Comparison of ENCODE assay signal across 1 cellular context in the genomic region with DNA sequence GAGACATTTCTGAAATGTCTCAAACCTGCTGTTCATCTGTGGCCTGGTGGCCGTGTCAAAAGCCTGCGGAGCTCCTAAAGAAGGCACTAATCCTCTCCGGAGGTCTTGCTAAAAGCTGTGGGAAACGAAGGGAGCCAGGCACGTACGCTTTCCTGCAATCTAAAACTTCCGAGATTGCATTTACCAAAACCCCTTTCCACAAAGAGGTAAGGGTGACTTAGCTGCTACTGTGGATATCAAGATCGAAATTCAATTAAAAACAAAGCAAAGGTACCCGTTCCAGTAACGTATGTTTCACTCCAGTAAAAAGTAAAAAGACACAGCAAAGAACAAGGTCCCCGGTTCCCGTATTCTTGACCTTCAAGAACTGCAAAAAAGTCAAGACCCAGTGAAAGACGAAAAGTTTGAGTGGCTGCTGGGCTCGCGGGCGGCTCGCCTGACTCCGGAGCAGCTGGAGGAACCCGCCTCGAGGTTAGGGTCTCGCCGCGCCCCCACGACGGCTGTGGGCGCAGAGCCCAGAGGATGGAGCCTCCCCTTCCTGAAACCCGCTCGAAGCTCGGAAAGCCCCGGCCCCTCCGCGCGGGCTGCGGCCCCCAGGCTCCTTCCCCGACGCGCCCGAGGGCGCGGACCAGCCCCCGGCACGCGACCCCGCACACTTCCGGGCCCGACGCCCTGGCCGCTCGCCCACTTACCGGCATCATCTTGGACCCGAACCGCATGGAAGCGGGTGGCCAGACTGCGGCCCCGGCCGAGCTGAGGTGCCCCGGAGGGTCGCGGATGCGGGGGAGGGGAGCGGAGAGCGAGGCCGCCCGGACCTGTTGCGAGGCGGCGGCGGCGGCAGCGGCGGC.
TF ChIP-seq lines count a peak whose summit lies in the region.

No MANE protein-coding gene starts in this region.

TF ChIP-seq in K562, 482 proteins besides CTCF, POLR2A, EP300 and RAD21 (continued from another document and continues in another):
- TF ChIP-seq, protein P1, sequence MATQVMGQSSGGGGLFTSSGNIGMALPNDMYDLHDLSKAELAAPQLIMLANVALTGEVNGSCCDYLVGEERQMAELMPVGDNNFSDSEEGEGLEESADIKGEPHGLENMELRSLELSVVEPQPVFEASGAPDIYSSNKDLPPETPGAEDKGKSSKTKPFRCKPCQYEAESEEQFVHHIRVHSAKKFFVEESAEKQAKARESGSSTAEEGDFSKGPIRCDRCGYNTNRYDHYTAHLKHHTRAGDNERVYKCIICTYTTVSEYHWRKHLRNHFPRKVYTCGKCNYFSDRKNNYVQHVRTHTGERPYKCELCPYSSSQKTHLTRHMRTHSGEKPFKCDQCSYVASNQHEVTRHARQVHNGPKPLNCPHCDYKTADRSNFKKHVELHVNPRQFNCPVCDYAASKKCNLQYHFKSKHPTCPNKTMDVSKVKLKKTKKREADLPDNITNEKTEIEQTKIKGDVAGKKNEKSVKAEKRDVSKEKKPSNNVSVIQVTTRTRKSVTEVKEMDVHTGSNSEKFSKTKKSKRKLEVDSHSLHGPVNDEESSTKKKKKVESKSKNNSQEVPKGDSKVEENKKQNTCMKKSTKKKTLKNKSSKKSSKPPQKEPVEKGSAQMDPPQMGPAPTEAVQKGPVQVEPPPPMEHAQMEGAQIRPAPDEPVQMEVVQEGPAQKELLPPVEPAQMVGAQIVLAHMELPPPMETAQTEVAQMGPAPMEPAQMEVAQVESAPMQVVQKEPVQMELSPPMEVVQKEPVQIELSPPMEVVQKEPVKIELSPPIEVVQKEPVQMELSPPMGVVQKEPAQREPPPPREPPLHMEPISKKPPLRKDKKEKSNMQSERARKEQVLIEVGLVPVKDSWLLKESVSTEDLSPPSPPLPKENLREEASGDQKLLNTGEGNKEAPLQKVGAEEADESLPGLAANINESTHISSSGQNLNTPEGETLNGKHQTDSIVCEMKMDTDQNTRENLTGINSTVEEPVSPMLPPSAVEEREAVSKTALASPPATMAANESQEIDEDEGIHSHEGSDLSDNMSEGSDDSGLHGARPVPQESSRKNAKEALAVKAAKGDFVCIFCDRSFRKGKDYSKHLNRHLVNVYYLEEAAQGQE (CRISPR knock-in tag; IDR thresholded peaks at IDR 0.05; ENCODE audit: low read depth), result peak; percentile 73
- TF ChIP-seq, protein P2, sequence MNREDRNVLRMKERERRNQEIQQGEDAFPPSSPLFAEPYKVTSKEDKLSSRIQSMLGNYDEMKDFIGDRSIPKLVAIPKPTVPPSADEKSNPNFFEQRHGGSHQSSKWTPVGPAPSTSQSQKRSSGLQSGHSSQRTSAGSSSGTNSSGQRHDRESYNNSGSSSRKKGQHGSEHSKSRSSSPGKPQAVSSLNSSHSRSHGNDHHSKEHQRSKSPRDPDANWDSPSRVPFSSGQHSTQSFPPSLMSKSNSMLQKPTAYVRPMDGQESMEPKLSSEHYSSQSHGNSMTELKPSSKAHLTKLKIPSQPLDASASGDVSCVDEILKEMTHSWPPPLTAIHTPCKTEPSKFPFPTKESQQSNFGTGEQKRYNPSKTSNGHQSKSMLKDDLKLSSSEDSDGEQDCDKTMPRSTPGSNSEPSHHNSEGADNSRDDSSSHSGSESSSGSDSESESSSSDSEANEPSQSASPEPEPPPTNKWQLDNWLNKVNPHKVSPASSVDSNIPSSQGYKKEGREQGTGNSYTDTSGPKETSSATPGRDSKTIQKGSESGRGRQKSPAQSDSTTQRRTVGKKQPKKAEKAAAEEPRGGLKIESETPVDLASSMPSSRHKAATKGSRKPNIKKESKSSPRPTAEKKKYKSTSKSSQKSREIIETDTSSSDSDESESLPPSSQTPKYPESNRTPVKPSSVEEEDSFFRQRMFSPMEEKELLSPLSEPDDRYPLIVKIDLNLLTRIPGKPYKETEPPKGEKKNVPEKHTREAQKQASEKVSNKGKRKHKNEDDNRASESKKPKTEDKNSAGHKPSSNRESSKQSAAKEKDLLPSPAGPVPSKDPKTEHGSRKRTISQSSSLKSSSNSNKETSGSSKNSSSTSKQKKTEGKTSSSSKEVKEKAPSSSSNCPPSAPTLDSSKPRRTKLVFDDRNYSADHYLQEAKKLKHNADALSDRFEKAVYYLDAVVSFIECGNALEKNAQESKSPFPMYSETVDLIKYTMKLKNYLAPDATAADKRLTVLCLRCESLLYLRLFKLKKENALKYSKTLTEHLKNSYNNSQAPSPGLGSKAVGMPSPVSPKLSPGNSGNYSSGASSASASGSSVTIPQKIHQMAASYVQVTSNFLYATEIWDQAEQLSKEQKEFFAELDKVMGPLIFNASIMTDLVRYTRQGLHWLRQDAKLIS (CRISPR knock-in tag; IDR thresholded peaks at IDR 0.05), result peak; percentile 78; the same call in 1 of the 2 replicates
- TF ChIP-seq SRF (CRISPR knock-in tag; IDR thresholded peaks at IDR 0.05) (0 out of 4 replicates have a peak, but pooled peaks of 1 of the 2 experiments have one; percentile 14), ZBTB7A (IDR thresholded peaks at IDR 0.05; ENCODE audit: borderline replicate concordance, control insufficient read depth, low read depth, low read length) (peak; percentile 94), RBM34 (IDR thresholded peaks at IDR 0.05; ENCODE audit: borderline replicate concordance, insufficient read depth, low read length) (0 out of 2 replicates have a peak, but pooled peaks have one; percentile 29), FOXM1 (IDR thresholded peaks at IDR 0.05; ENCODE audit: low read depth) (peak; percentile 53; the same call in 1 of the 2 replicates), FOXM1 (CRISPR knock-in tag; IDR thresholded peaks at IDR 0.05; ENCODE audit: low read depth) (no peak), MEF2A (IDR thresholded peaks at IDR 0.05; ENCODE audit: control insufficient read depth, low read depth, low read length) (no peak), U2AF1 (optimal IDR thresholded peaks at IDR 0.05; ENCODE audit: low read depth, low read length) (peak; percentile 82), ZNF143 (CRISPR knock-in tag; IDR thresholded peaks at IDR 0.05) (0 out of 2 replicates have a peak, but pooled peaks have one; percentile 26), RB1 (IDR thresholded peaks at IDR 0.05; ENCODE audit: low read depth) (0 out of 2 replicates have a peak, but pooled peaks have one; percentile 1), ZNF76 (CRISPR knock-in tag; IDR thresholded peaks at IDR 0.05; ENCODE audit: borderline replicate concordance) (peak; percentile 74; the same call in 1 of the 2 replicates), NBN (IDR thresholded peaks at IDR 0.05; ENCODE audit: low read depth) (0 out of 2 replicates have a peak, but pooled peaks have one; percentile 75), ZC3H4 (CRISPR knock-in tag; IDR thresholded peaks at IDR 0.05; ENCODE audit: borderline replicate concordance) (peak; percentile 37; the same call in 1 of the 2 replicates), PML (IDR thresholded peaks at IDR 0.05; ENCODE audit: low read length) (0 out of 2 replicates have a peak, but pooled peaks have one; percentile 51), HDAC8 (tag; IDR thresholded peaks at IDR 0.05) (0 out of 2 replicates have a peak, but pooled peaks have one; percentile 58), KDM5B (IDR thresholded peaks at IDR 0.05; ENCODE audit: insufficient replicate concordance, low read depth, low read length) (peak; percentile 43), ZBTB17 (CRISPR knock-in tag; IDR thresholded peaks at IDR 0.05) (0 out of 2 replicates have a peak, but pooled peaks have one; percentile 20), CBX5 (IDR thresholded peaks at IDR 0.05; ENCODE audit: borderline replicate concordance, low read depth) (no peak), KLF16 (IDR thresholded peaks at IDR 0.05) (no peak), ELF2 (CRISPR knock-in tag; IDR thresholded peaks at IDR 0.05) (0 out of 2 replicates have a peak, but pooled peaks have one; percentile 63), TCF7L2 (IDR thresholded peaks at IDR 0.05; ENCODE audit: low read depth, low read length) (no peak), GATAD2A (IDR thresholded peaks at IDR 0.05) (peak; percentile 83; the same call in 1 of the 2 replicates)
- TF ChIP-seq, protein P3, sequence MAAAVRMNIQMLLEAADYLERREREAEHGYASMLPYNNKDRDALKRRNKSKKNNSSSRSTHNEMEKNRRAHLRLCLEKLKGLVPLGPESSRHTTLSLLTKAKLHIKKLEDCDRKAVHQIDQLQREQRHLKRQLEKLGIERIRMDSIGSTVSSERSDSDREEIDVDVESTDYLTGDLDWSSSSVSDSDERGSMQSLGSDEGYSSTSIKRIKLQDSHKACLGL (CRISPR knock-in tag; IDR thresholded peaks at IDR 0.05; ENCODE audit: borderline replicate concordance, poor library complexity, severe bottlenecking), result no peak
- TF ChIP-seq, protein P4, sequence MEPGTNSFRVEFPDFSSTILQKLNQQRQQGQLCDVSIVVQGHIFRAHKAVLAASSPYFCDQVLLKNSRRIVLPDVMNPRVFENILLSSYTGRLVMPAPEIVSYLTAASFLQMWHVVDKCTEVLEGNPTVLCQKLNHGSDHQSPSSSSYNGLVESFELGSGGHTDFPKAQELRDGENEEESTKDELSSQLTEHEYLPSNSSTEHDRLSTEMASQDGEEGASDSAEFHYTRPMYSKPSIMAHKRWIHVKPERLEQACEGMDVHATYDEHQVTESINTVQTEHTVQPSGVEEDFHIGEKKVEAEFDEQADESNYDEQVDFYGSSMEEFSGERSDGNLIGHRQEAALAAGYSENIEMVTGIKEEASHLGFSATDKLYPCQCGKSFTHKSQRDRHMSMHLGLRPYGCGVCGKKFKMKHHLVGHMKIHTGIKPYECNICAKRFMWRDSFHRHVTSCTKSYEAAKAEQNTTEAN (CRISPR knock-in tag; IDR thresholded peaks at IDR 0.05), result 0 out of 2 replicates have a peak, but pooled peaks have one; percentile 15
- TF ChIP-seq, protein P5, sequence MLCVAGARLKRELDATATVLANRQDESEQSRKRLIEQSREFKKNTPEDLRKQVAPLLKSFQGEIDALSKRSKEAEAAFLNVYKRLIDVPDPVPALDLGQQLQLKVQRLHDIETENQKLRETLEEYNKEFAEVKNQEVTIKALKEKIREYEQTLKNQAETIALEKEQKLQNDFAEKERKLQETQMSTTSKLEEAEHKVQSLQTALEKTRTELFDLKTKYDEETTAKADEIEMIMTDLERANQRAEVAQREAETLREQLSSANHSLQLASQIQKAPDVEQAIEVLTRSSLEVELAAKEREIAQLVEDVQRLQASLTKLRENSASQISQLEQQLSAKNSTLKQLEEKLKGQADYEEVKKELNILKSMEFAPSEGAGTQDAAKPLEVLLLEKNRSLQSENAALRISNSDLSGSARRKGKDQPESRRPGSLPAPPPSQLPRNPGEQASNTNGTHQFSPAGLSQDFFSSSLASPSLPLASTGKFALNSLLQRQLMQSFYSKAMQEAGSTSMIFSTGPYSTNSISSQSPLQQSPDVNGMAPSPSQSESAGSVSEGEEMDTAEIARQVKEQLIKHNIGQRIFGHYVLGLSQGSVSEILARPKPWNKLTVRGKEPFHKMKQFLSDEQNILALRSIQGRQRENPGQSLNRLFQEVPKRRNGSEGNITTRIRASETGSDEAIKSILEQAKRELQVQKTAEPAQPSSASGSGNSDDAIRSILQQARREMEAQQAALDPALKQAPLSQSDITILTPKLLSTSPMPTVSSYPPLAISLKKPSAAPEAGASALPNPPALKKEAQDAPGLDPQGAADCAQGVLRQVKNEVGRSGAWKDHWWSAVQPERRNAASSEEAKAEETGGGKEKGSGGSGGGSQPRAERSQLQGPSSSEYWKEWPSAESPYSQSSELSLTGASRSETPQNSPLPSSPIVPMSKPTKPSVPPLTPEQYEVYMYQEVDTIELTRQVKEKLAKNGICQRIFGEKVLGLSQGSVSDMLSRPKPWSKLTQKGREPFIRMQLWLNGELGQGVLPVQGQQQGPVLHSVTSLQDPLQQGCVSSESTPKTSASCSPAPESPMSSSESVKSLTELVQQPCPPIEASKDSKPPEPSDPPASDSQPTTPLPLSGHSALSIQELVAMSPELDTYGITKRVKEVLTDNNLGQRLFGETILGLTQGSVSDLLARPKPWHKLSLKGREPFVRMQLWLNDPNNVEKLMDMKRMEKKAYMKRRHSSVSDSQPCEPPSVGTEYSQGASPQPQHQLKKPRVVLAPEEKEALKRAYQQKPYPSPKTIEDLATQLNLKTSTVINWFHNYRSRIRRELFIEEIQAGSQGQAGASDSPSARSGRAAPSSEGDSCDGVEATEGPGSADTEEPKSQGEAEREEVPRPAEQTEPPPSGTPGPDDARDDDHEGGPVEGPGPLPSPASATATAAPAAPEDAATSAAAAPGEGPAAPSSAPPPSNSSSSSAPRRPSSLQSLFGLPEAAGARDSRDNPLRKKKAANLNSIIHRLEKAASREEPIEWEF (CRISPR knock-in tag; IDR thresholded peaks at IDR 0.05), result no peak
- TF ChIP-seq, protein P6, sequence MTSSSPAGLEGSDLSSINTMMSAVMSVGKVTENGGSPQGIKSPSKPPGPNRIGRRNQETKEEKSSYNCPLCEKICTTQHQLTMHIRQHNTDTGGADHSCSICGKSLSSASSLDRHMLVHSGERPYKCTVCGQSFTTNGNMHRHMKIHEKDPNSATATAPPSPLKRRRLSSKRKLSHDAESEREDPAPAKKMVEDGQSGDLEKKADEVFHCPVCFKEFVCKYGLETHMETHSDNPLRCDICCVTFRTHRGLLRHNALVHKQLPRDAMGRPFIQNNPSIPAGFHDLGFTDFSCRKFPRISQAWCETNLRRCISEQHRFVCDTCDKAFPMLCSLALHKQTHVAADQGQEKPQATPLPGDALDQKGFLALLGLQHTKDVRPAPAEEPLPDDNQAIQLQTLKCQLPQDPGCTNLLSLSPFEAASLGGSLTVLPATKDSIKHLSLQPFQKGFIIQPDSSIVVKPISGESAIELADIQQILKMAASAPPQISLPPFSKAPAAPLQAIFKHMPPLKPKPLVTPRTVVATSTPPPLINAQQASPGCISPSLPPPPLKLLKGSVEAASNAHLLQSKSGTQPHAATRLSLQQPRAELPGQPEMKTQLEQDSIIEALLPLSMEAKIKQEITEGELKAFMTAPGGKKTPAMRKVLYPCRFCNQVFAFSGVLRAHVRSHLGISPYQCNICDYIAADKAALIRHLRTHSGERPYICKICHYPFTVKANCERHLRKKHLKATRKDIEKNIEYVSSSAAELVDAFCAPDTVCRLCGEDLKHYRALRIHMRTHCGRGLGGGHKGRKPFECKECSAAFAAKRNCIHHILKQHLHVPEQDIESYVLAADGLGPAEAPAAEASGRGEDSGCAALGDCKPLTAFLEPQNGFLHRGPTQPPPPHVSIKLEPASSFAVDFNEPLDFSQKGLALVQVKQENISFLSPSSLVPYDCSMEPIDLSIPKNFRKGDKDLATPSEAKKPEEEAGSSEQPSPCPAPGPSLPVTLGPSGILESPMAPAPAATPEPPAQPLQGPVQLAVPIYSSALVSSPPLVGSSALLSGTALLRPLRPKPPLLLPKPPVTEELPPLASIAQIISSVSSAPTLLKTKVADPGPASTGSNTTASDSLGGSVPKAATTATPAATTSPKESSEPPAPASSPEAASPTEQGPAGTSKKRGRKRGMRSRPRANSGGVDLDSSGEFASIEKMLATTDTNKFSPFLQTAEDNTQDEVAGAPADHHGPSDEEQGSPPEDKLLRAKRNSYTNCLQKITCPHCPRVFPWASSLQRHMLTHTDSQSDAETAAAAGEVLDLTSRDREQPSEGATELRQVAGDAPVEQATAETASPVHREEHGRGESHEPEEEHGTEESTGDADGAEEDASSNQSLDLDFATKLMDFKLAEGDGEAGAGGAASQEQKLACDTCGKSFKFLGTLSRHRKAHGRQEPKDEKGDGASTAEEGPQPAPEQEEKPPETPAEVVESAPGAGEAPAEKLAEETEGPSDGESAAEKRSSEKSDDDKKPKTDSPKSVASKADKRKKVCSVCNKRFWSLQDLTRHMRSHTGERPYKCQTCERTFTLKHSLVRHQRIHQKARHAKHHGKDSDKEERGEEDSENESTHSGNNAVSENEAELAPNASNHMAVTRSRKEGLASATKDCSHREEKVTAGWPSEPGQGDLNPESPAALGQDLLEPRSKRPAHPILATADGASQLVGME (CRISPR knock-in tag; IDR thresholded peaks at IDR 0.05), result peak; percentile 23; the same call in 1 of the 2 replicates
